In genomic region chr1:47436304-47436978, GRCh38 we compare ENCODE assay signal across 8 cellular contexts. TPM values are rescaled to one million over a fixed set of nuclear protein-coding genes. Genes with fewer than 3 reads are reported as not detected.
DNase-seq lines count a peak whose midpoint lies in the region; FAIRE-seq and TF ChIP-seq lines count a peak whose summit lies in the region.

No MANE protein-coding gene starts in this region.

- peaks cover 2% of the 10 kb centered on the region for H3K27me3 ChIP-seq in GM23248 (replicated peaks; ENCODE audit: insufficient read depth)

- H4K20me1 ChIP-seq in GM23248 (ENCODE audit: insufficient read depth) = no peaks in the 10 kb centered on the region

- peak; percentile 76 for DNase-seq in EH (ENCODE audit: low read depth)
- peak; percentile 88 for DNase-seq in GM23248
- peak; percentile 43 for DNase-seq in SHP77 treated with DMSO at 0.1 percent for 48 hours (lab: John Stamatoyannopoulos, UW)
- DNase-seq in activated gamma-delta T cell treated with anti-CD3 and anti-CD28 coated beads, Interleukin-2, amount 50 U/mL, for 16 hours (ENCODE audit: low read depth) = peak; percentile 53
- peak in 33 of 42 donors; percentile 14 to 74 (median 45) for DNase-seq in head of caudate nucleus
- peak; percentile 72 for DNase-seq in progenitor cell of endocrine pancreas (ENCODE audit: low spot score, unreplicated experiment)
- peak; percentile 90 for DNase-seq in urothelium cell line (ENCODE audit: low spot score)

- H3K9me2 ChIP-seq in GM23248 (ENCODE audit: insufficient read depth) = no peaks in the 10 kb centered on the region

- 4 to 7% methylated on average over 23 of the region's 23 CpGs for WGBS in GM23248 (ENCODE audit: low coverage in 1 of 2, low lambda C conversion rate in 2 of 2, missing lambda C conversion rate in 2 of 2), 2 experiments

- 0 out of 2 replicates have a peak, but pooled peaks cover 5% of the 10 kb centered on the region for H3F3A ChIP-seq in GM23248 (ENCODE audit: insufficient read depth)

- H3K4me3 ChIP-seq in GM23248 = peak overlapping the region; percentile 83

- peak overlapping the region; percentile 80 for H2AFZ ChIP-seq in GM23248

- H3K27ac ChIP-seq in GM23248 (peak overlapping the region; percentile 11; the same call in 1 of the 2 replicates), KOPT-K1 (ENCODE audit: low read depth, low read length, poor library complexity, severe bottlenecking) (peak overlapping the region; percentile 78)

- H3K4me1 ChIP-seq in GM23248 (ENCODE audit: insufficient read depth) = peaks cover 25% of the 10 kb centered on the region

- no peaks in the 10 kb centered on the region for H3K79me2 ChIP-seq in GM23248 (ENCODE audit: insufficient read depth)

- peak overlapping the region; percentile 69 for H3K4me2 ChIP-seq in GM23248 (ENCODE audit: unreplicated experiment)

- H3K4me3 Mint-ChIP-seq in progenitor cell of endocrine pancreas (ENCODE audit: low read depth) = peak overlapping the region; percentile 68

- intact Hi-C loops in head of caudate nucleus (cut with DNase I) = loop anchor here (5.0 kb wide), 1 partner anchor 276 kb away; no protein-coding TSS in a partner anchor

- H3K9ac ChIP-seq in GM23248 = peak overlapping the region; percentile 68

- FAIRE-seq in urothelium cell line (lab: Jason Lieb, UNC) = peak; percentile 20

- H3K27me3 Mint-ChIP-seq in progenitor cell of endocrine pancreas = peaks cover 58% of the 10 kb centered on the region

- H3K36me3 Mint-ChIP-seq in progenitor cell of endocrine pancreas (ENCODE audit: insufficient read depth) = no peaks in the 10 kb centered on the region

- no peaks in the 10 kb centered on the region for H3K9me3 Mint-ChIP-seq in progenitor cell of endocrine pancreas (ENCODE audit: low read depth)

- H3K27ac Mint-ChIP-seq in progenitor cell of endocrine pancreas = no peak overlapping the region

- H3K9me3 ChIP-seq in GM23248 (ENCODE audit: low read depth) (no peaks in the 10 kb centered on the region), KOPT-K1 (ENCODE audit: insufficient read depth, low read length, poor library complexity, severe bottlenecking) (no peaks in the 10 kb centered on the region)

- peaks cover 10% of the 10 kb centered on the region for H3K4me1 Mint-ChIP-seq in progenitor cell of endocrine pancreas (ENCODE audit: low read depth)

- in situ Hi-C loops in GM23248 (cut with MboI) = no loop called here

- TF ChIP-seq CTCF in progenitor cell of endocrine pancreas (IDR thresholded peaks at IDR 0.05; ENCODE audit: unreplicated experiment) = peak; percentile 87

- H3K36me3 ChIP-seq in GM23248 (ENCODE audit: low read depth) = no peaks in the 10 kb centered on the region
- peaks cover 39% of the 10 kb centered on the region for H3K36me3 ChIP-seq in KOPT-K1 (ENCODE audit: insufficient read depth, low read length)

RNA-seq across cellular contexts. Expression of gene FOXD2, which starts 1.4 kb away (rescaled TPM):
- total RNA-seq in GM23248 (2014; rRNA removed; shearing (Covaris generic)) = 0.43 TPM in 1 of 2 replicates, not detected in the other
- 0.15 and 0.20 TPM in 2 replicates for polyA plus RNA-seq in GM23248 (2016; fragmentation: Nextera tagmentation; extraction: Ambion mirVana)
- total RNA-seq in progenitor cell of endocrine pancreas = 0.05 TPM in 1 of 2 replicates, not detected in the other

RNA-seq across cellular contexts. Expression of gene FOXE3, which starts 20.4 kb away (rescaled TPM):
- 0.13 TPM in 1 of 2 replicates, not detected in the other for total RNA-seq in GM23248 (2014; rRNA removed; shearing (Covaris generic))
- 0.13 TPM in 1 of 2 replicates, not detected in the other for polyA plus RNA-seq in GM23248 (2016; fragmentation: Nextera tagmentation; extraction: Ambion mirVana)
- not detected in 2 replicates for total RNA-seq in progenitor cell of endocrine pancreas

Comparison
In these comparisons a context has a peak if more than half of its experiments do, and no peak if none do; other contexts are left out.
1. Peak in every context shown above with its lines: DNase-seq, H3K4me3 ChIP-seq and H3K27ac ChIP-seq.